8 cellular contexts compared by ENCODE assay signal in genomic region chr3:154122096-154122911, GRCh38. TPM values are rescaled to one million over a fixed set of nuclear protein-coding genes. Genes with fewer than 3 reads are reported as not detected.
A peak's percentile ranks its signal among the peaks of the same experiment; 100 is the strongest.
DNase-seq lines count a peak whose midpoint lies in the region; ATAC-seq and TF ChIP-seq lines count a peak whose summit lies in the region.

No MANE protein-coding gene starts in this region.

- H3K9me3 Mint-ChIP-seq in T-helper 1 cell treated with Interleukin-12 subunit alpha and Interleukin-12 subunit beta and Interleukin-4 antibody, amounts not matched to agents 30 μg/mL and 1 μg/mL, for 36 hours, result no peaks in the 10 kb centered on the region

- DNase-seq in stimulated activated CD4-positive, alpha-beta T cell treated with anti-CD3 and anti-CD28 coated beads, Interleukin-12 subunit alpha, Interleukin-12 subunit beta, amount 100 ng/mL, for 4 hours, result peak; percentile 4
- no peak for DNase-seq in stimulated activated CD4-positive, alpha-beta T cell treated with anti-CD3 and anti-CD28 coated beads, Interleukin-4, amount 100 ng/mL, for 24 hours
- DNase-seq in esophagus squamous epithelium (lab: John Stamatoyannopoulos, UW), result no peak
- DNase-seq in NCI-H510A (lab: John Stamatoyannopoulos, UW), result no peak
- no peak for DNase-seq in RPMI8226

- no peak overlapping the region for H3K27ac Mint-ChIP-seq in T-helper 1 cell treated with Interleukin-12 subunit alpha and Interleukin-12 subunit beta and Interleukin-4 antibody, amounts not matched to agents 30 μg/mL and 1 μg/mL, for 36 hours

- no peaks in the 10 kb centered on the region for H3F3A ChIP-seq in neural cell (ENCODE audit: insufficient read depth, low read length, poor library complexity, severe bottlenecking)

- H3K36me3 ChIP-seq in esophagus squamous epithelium (no peaks in the 10 kb centered on the region), neural cell (ENCODE audit: insufficient read depth, low read length) (no peaks in the 10 kb centered on the region)

- no peak for TF ChIP-seq EP300 in neural cell (conservative IDR thresholded peaks at IDR 0.05; ENCODE audit: poor library complexity, severe bottlenecking)

- H3K79me2 ChIP-seq in neural cell (replicated peaks; ENCODE audit: insufficient read depth, low read length), result no peaks in the 10 kb centered on the region

- H4K20me1 ChIP-seq in neural cell (ENCODE audit: insufficient read depth), result no peaks in the 10 kb centered on the region

- H3K4me3 Mint-ChIP-seq in T-helper 1 cell treated with Interleukin-12 subunit alpha and Interleukin-12 subunit beta and Interleukin-4 antibody, amounts not matched to agents 30 μg/mL and 1 μg/mL, for 36 hours, result peak overlapping the region; percentile 82

- peaks cover 78% of the 10 kb centered on the region for H3K27me3 Mint-ChIP-seq in T-helper 1 cell treated with Interleukin-12 subunit alpha and Interleukin-12 subunit beta and Interleukin-4 antibody, amounts not matched to agents 30 μg/mL and 1 μg/mL, for 36 hours (ENCODE audit: low read depth)

- TF ChIP-seq CTCF in esophagus squamous epithelium (IDR thresholded peaks at IDR 0.05) (no peak), neural cell (IDR thresholded peaks at IDR 0.05; ENCODE audit: poor library complexity, severe bottlenecking) (no peak)

- H3K4me3 ChIP-seq in esophagus squamous epithelium, result peak overlapping the region; percentile 75 to 91 (median 80)
- H3K4me3 ChIP-seq in neural cell (ENCODE audit: low read length), result peak overlapping the region; percentile 84

- H3K4me1 ChIP-seq in esophagus squamous epithelium, result peaks cover 0 to 50% (median 0%) of the 10 kb centered on the region in 3 donors

- no peaks in the 10 kb centered on the region for H3K9me3 ChIP-seq in esophagus squamous epithelium
- H3K9me3 ChIP-seq in neural cell (ENCODE audit: low read length), result no peaks in the 10 kb centered on the region

- no peaks in the 10 kb centered on the region for H3K9me2 ChIP-seq in neural cell (ENCODE audit: insufficient read depth, low read length)

- H3K27ac ChIP-seq in esophagus squamous epithelium (peak overlapping the region; percentile 67 to 87 (median 78)), neural cell (ENCODE audit: low read length) (no peak overlapping the region)

- peaks cover 2% of the 10 kb centered on the region for H3K36me3 Mint-ChIP-seq in T-helper 1 cell treated with Interleukin-12 subunit alpha and Interleukin-12 subunit beta and Interleukin-4 antibody, amounts not matched to agents 30 μg/mL and 1 μg/mL, for 36 hours (ENCODE audit: low read depth)

- intact Hi-C loops in esophagus squamous epithelium (cut with DNase I), result no loop called here

- H2AFZ ChIP-seq in neural cell (ENCODE audit: low read depth, low read length), result no peak overlapping the region

- no peak for TF ChIP-seq POLR2A in esophagus squamous epithelium (IDR thresholded peaks at IDR 0.05)

- no peak for TF ChIP-seq RAD21 in neural cell (conservative IDR thresholded peaks at IDR 0.05)

- H3K27me3 ChIP-seq in esophagus squamous epithelium, result peaks cover 0 to 14% (median 0%) of the 10 kb centered on the region in 4 donors
- H3K27me3 ChIP-seq in neural cell (ENCODE audit: insufficient read depth, low read depth, low read length), result peaks cover 36% of the 10 kb centered on the region

- no peak for ATAC-seq in HG02840 (IDR thresholded peaks at IDR 0.05; ENCODE audit: low FRiP score, unreplicated experiment)

- peak overlapping the region; percentile 41 for H3K4me2 ChIP-seq in neural cell (ENCODE audit: low read length)

- no peak overlapping the region for H3K9ac ChIP-seq in neural cell (ENCODE audit: low read length)

- WGBS in esophagus squamous epithelium, 2 donors, result 0 to 3% methylated on average over 6 to 18 of the region's 60 CpGs

- H3K4me1 Mint-ChIP-seq in T-helper 1 cell treated with Interleukin-12 subunit alpha and Interleukin-12 subunit beta and Interleukin-4 antibody, amounts not matched to agents 30 μg/mL and 1 μg/mL, for 36 hours (ENCODE audit: low read depth), result peaks cover 12% of the 10 kb centered on the region

TF ChIP-seq in neural cell, 6 proteins besides CTCF, POLR2A, EP300 and RAD21:
- TF ChIP-seq MXI1 (conservative IDR thresholded peaks at IDR 0.05; ENCODE audit: poor library complexity, severe bottlenecking), result no peak
- no peak for TF ChIP-seq EZH2 (IDR thresholded peaks at IDR 0.05; ENCODE audit: borderline replicate concordance, insufficient read depth, low read length, poor library complexity, severe bottlenecking)
- no peak for TF ChIP-seq REST (IDR thresholded peaks at IDR 0.05; ENCODE audit: borderline replicate concordance)

RNA-seq across cellular contexts. Expression of gene ARHGEF26, which starts 1.1 kb away (rescaled TPM):
- total RNA-seq in esophagus squamous epithelium, result 10 to 100 TPM in 2 of 4 donors, 1 to 10 TPM in 2; 6.8 to 21.9 (median 10.3) TPM
- 3.7 and 5.7 TPM in 2 replicates for polyA plus RNA-seq in neural cell
- 3.0 and 3.7 TPM in 2 replicates for polyA minus RNA-seq in neural cell
